ENCODE assay signal across 23 cellular contexts in genomic region chr12:121050725-121051124, GRCh38. TPM values are rescaled to one million over a fixed set of nuclear protein-coding genes. Genes with fewer than 3 reads are reported as not detected.
DNase-seq lines count a peak whose midpoint lies in the region; ATAC-seq, FAIRE-seq and TF ChIP-seq lines count a peak whose summit lies in the region.
"Had no signal": no experiment of that assay in that cellular context is flagged by ENCODE, and none has a peak within 500 bp of the region (broad histone marks: within the 10 kb centered on the region; RNA-seq: fewer than 3 reads in every experiment).

No MANE protein-coding gene starts in this region.

- TF ChIP-seq CTCF in D721Med (IDR thresholded peaks at IDR 0.05; ENCODE audit: insufficient read depth, missing control alignments), result no peak

- no peaks in the 10 kb centered on the region for H3K36me3 Mint-ChIP-seq in stimulated activated effector memory CD8-positive, alpha-beta T cell treated with anti-CD3 and anti-CD28 coated beads, Interleukin-12 subunit alpha, Interleukin-12 subunit beta, amount 100 ng/mL, for 72 hours
- H3K36me3 Mint-ChIP-seq: activated naive CD8-positive, alpha-beta T cell treated with anti-CD3 and anti-CD28 coated beads for 36 hours; brain had no signal

- DNase-seq in ELR (ENCODE audit: low read depth), result peak; percentile 60
- peak; percentile 26 for DNase-seq in SW480 (ENCODE audit: low spot score)
- peak; percentile 29 for DNase-seq in iris pigment epithelial cell (ENCODE audit: low read depth)
- no peak for DNase-seq in D721Med (ENCODE audit: insufficient read length, low spot score)
- DNase-seq in stimulated activated effector memory CD8-positive, alpha-beta T cell treated with anti-CD3 and anti-CD28 coated beads, Interleukin-12 subunit alpha, Interleukin-12 subunit beta, amount 100 ng/mL, for 72 hours (ENCODE audit: low spot score in 2 of 2), result no peak
- no peak for DNase-seq in H7
- DNase-seq: activated B cell treated with CpG ODN at 0.5 μM for 24 hours; activated CD8-positive, alpha-beta T cell treated with anti-CD3 and anti-CD28 coated beads for 36 hours; activated naive CD8-positive, alpha-beta T cell treated with anti-CD3 and anti-CD28 coated beads for 36 hours; activated T-cell treated with anti-CD3 and anti-CD28 coated beads, Interleukin-2, amount 50 U/mL, for 48 hours; GOT3; left cardiac atrium; NCI-H1092; NCI-H2171; Right ventricle myocardium superior; small intestine; stimulated activated CD4-positive, alpha-beta T cell treated with anti-CD3 and anti-CD28 coated beads, Interleukin-4, amount 100 ng/mL, for 1 hour; T-helper 17 cell had no signal

- no peak for FAIRE-seq in D721Med (lab: Jason Lieb, UNC)
- FAIRE-seq: GM18507, small intestine had no signal

- no peak overlapping the region for H3K27ac Mint-ChIP-seq in stimulated activated effector memory CD8-positive, alpha-beta T cell treated with anti-CD3 and anti-CD28 coated beads, Interleukin-12 subunit alpha, Interleukin-12 subunit beta, amount 100 ng/mL, for 72 hours
- H3K27ac Mint-ChIP-seq: activated B cell treated with CpG ODN at 0.5 μM for 24 hours; activated CD8-positive, alpha-beta T cell treated with anti-CD3 and anti-CD28 coated beads for 36 hours; activated naive CD8-positive, alpha-beta T cell treated with anti-CD3 and anti-CD28 coated beads for 36 hours; brain; IgD-negative memory B cell; T-helper 17 cell had no signal

- H3K9me3 Mint-ChIP-seq in stimulated activated effector memory CD8-positive, alpha-beta T cell treated with anti-CD3 and anti-CD28 coated beads, Interleukin-12 subunit alpha, Interleukin-12 subunit beta, amount 100 ng/mL, for 72 hours, result no peaks in the 10 kb centered on the region
- H3K9me3 Mint-ChIP-seq: activated B cell treated with CpG ODN at 0.5 μM for 24 hours; activated CD8-positive, alpha-beta T cell treated with anti-CD3 and anti-CD28 coated beads for 36 hours; activated naive CD8-positive, alpha-beta T cell treated with anti-CD3 and anti-CD28 coated beads for 36 hours; IgD-negative memory B cell had no signal

- no peaks in the 10 kb centered on the region for H3K36me3 ChIP-seq in H7 (replicated peaks; ENCODE audit: control insufficient read depth, insufficient read depth, low read length)
- H3K36me3 ChIP-seq: gastroesophageal sphincter had no signal

- no peak for TF ChIP-seq EP300 in Ishikawa (IDR thresholded peaks at IDR 0.05; ENCODE audit: borderline replicate concordance)

- peaks cover 9% of the 10 kb centered on the region for H3K4me1 Mint-ChIP-seq in stimulated activated effector memory CD8-positive, alpha-beta T cell treated with anti-CD3 and anti-CD28 coated beads, Interleukin-12 subunit alpha, Interleukin-12 subunit beta, amount 100 ng/mL, for 72 hours
- H3K4me1 Mint-ChIP-seq: activated B cell treated with CpG ODN at 0.5 μM for 24 hours, brain had no signal

- no peak for ATAC-seq in stimulated activated effector memory CD8-positive, alpha-beta T cell treated with anti-CD3 and anti-CD28 coated beads, Interleukin-12 subunit alpha, Interleukin-12 subunit beta, amount 100 ng/mL, for 72 hours
- ATAC-seq: activated CD8-positive, alpha-beta T cell treated with anti-CD3 and anti-CD28 coated beads for 36 hours; gastroesophageal sphincter; left cardiac atrium; T-helper 17 cell had no signal

- TF ChIP-seq RAD21 in Ishikawa (IDR thresholded peaks at IDR 0.05; ENCODE audit: low read depth), result no peak

- no peaks in the 10 kb centered on the region for H3K27me3 ChIP-seq in H7 (ENCODE audit: control insufficient read depth, insufficient read depth, low read length)

- no peak overlapping the region for H3K4me3 Mint-ChIP-seq in stimulated activated effector memory CD8-positive, alpha-beta T cell treated with anti-CD3 and anti-CD28 coated beads, Interleukin-12 subunit alpha, Interleukin-12 subunit beta, amount 100 ng/mL, for 72 hours
- H3K4me3 Mint-ChIP-seq: activated B cell treated with CpG ODN at 0.5 μM for 24 hours; activated CD8-positive, alpha-beta T cell treated with anti-CD3 and anti-CD28 coated beads for 36 hours; activated naive CD8-positive, alpha-beta T cell treated with anti-CD3 and anti-CD28 coated beads for 36 hours; brain; IgD-negative memory B cell; T-helper 17 cell had no signal

- no peak overlapping the region for H3K4me3 ChIP-seq in H7 (ENCODE audit: insufficient read depth, low read depth, low read length)
- H3K4me3 ChIP-seq: gastroesophageal sphincter had no signal

TF ChIP-seq in Ishikawa, 13 proteins besides CTCF, POLR2A, EP300 and RAD21:
- TF ChIP-seq ZBTB7A (IDR thresholded peaks at IDR 0.05; ENCODE audit: low read depth) (no peak), EGR1 (IDR thresholded peaks at IDR 0.05) (no peak), CREB1 (IDR thresholded peaks at IDR 0.05; ENCODE audit: low read depth) (no peak), NFIC (IDR thresholded peaks at IDR 0.05) (peak; percentile 68)
- TF ChIP-seq, protein P1, sequence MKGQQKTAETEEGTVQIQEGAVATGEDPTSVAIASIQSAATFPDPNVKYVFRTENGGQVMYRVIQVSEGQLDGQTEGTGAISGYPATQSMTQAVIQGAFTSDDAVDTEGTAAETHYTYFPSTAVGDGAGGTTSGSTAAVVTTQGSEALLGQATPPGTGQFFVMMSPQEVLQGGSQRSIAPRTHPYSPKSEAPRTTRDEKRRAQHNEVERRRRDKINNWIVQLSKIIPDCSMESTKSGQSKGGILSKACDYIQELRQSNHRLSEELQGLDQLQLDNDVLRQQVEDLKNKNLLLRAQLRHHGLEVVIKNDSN (IDR thresholded peaks at IDR 0.05), result peak; percentile 89

RNA-seq across cellular contexts. Expression of gene OASL, which starts 11.7 kb away (rescaled TPM):
- total RNA-seq in H7 (2014; rRNA removed; shearing (Covaris generic)), result not detected in 2 replicates

RNA-seq across cellular contexts. Expression of gene C12orf43, which starts 34.4 kb away (rescaled TPM):
- 11.8 and 15.0 TPM in 2 replicates for total RNA-seq in H7 (2014; rRNA removed; shearing (Covaris generic))

Comparison
In these comparisons a context has a peak if more than half of its experiments do, and no peak if none do; other contexts are left out.
1. DNase-seq: peak in ELR (single experiment), SW480 (single experiment) and iris pigment epithelial cell (single experiment); none in D721Med (single experiment), stimulated activated effector memory CD8-positive, alpha-beta T cell treated with anti-CD3 and anti-CD28 coated beads, Interleukin-12 subunit alpha, Interleukin-12 subunit beta, amount 100 ng/mL, for 72 hours (0 of 2) and H7 (single experiment).